8 cellular contexts compared by ENCODE assay signal in genomic region chr14:74018029-74018703, GRCh38. TPM values are rescaled to one million over a fixed set of nuclear protein-coding genes. Genes with fewer than 3 reads are reported as not detected.
DNase-seq lines count a peak whose midpoint lies in the region; ATAC-seq, FAIRE-seq and TF ChIP-seq lines count a peak whose summit lies in the region.

No MANE protein-coding gene starts in this region.

- no peaks in the 10 kb centered on the region for H3K79me1 ChIP-seq in H1 (ENCODE audit: low read depth, low read length)

- peak overlapping the region; percentile 95 for H3K4me3 ChIP-seq in H7 (ENCODE audit: insufficient read depth, low read depth, low read length)
- peak overlapping the region; percentile 93 for H3K4me3 ChIP-seq in SJCRH30
- H3K4me3 ChIP-seq in H1 (ENCODE audit: extremely low read depth in 1 of 4, insufficient read depth in 2 of 4, low read depth in 3 of 4, low read length in 4 of 4), result peak overlapping the region; percentile 83 to 94 (median 88)
- H3K4me3 ChIP-seq in mucosa of stomach (ENCODE audit: low read length), result peak overlapping the region; percentile 70
- peak overlapping the region; percentile 50 to 84 for H3K4me3 ChIP-seq in aorta (ENCODE audit: low read length in 2 of 2)

- TF ChIP-seq POLR2A in H1 (IDR thresholded peaks at IDR 0.05; ENCODE audit: control extremely low read depth in 1 of 2, low read depth in 2 of 2, low read length in 2 of 2), result no peak

- TF ChIP-seq CTCF in H1 (IDR thresholded peaks at IDR 0.05; ENCODE audit: control extremely low read depth in 1 of 3, insufficient read depth in 1 of 3, low read depth in 1 of 3, low read length in 3 of 3), result no peak

- WGBS in H1 (ENCODE audit: extremely low coverage in 1 of 2, insufficient coverage in 1 of 2, insufficient read length in 1 of 2, insufficient replicate concordance in 2 of 2, low coverage in 1 of 2, low lambda C conversion rate in 2 of 2, missing lambda C conversion rate in 1 of 2), 2 experiments, result 40% methylated on average over 18 of the region's 18 CpGs; no CpG with 5 or more reads in 1 of the 2 experiments
- 12 to 13% methylated on average over 18 of the region's 18 CpGs for WGBS in aorta, 2 donors

- no peaks in the 10 kb centered on the region for H3K9me3 ChIP-seq in SJCRH30 (replicated peaks)
- no peaks in the 10 kb centered on the region for H3K9me3 ChIP-seq in H1 (ENCODE audit: insufficient read depth in 2 of 2, low read depth in 1 of 2, low read length in 1 of 2)
- no peaks in the 10 kb centered on the region for H3K9me3 ChIP-seq in mucosa of stomach (ENCODE audit: control insufficient read depth, low read length)
- H3K9me3 ChIP-seq in aorta (ENCODE audit: control insufficient read depth, low read length), result no peaks in the 10 kb centered on the region

- DNase-seq in DMS79 (lab: John Stamatoyannopoulos, UW) (peak; percentile 32), H7 (no peak), SJCRH30 (no peak), H1 (ENCODE audit: low read depth in 1 of 2, low spot score in 2 of 2) (no peak), aorta (no peak), UCSD-AML1 (lab: John Stamatoyannopoulos, UW; ENCODE audit: unreplicated experiment) (no peak), SHP77 treated with DMSO at 0.1 percent for 48 hours (lab: John Stamatoyannopoulos, UW) (no peak)

- no peak overlapping the region for H3K56ac ChIP-seq in H1 (replicated peaks; ENCODE audit: insufficient read length, low read depth, low read length)

- POLR2A ChIA-PET in H1 (lab: Charles Lee; ENCODE audit: partially characterized antibody), result no interaction called here

- H4K8ac ChIP-seq in H1 (ENCODE audit: extremely low read depth, insufficient read depth, low read length), result no peak overlapping the region

- no peaks in the 10 kb centered on the region for H3K36me3 ChIP-seq in H7 (replicated peaks; ENCODE audit: control insufficient read depth, insufficient read depth, low read length)
- H3K36me3 ChIP-seq in SJCRH30, result no peaks in the 10 kb centered on the region
- peaks cover 0 to 3% (median 0%) of the 10 kb centered on the region in 4 experiments; a peak in 1 of 8 replicates for H3K36me3 ChIP-seq in H1 (ENCODE audit: control insufficient read depth in 2 of 4, insufficient read depth in 4 of 4, low read length in 3 of 4)
- no peaks in the 10 kb centered on the region for H3K36me3 ChIP-seq in mucosa of stomach (ENCODE audit: control insufficient read depth, insufficient read depth, low read length)
- no peaks in the 10 kb centered on the region for H3K36me3 ChIP-seq in aorta (ENCODE audit: control insufficient read depth in 1 of 2, insufficient read depth in 2 of 2, low read length in 1 of 2)

- no peak overlapping the region for H2BK5ac ChIP-seq in H1 (ENCODE audit: low read depth, low read length)

- peaks cover 8% of the 10 kb centered on the region; the same call in 1 of the 2 replicates for H3K23me2 ChIP-seq in H1 (ENCODE audit: low read depth, low read length)

- H3K4me1 ChIP-seq in SJCRH30 (no peaks in the 10 kb centered on the region), H1 (replicated peaks in 1 of 4; ENCODE audit: control insufficient read depth in 3 of 4, insufficient read depth in 4 of 4, low read length in 3 of 4) (peaks cover 0 to 2% (median 0%) of the 10 kb centered on the region in 4 experiments; a peak in 1 of 7 replicates), mucosa of stomach (ENCODE audit: control insufficient read depth, insufficient read depth, low read length) (peaks cover 13% of the 10 kb centered on the region), aorta (ENCODE audit: control insufficient read depth in 1 of 2, insufficient read depth in 2 of 2, low read length in 2 of 2) (no peaks in the 10 kb centered on the region)

- H3K4ac ChIP-seq in H1 (replicated peaks; ENCODE audit: insufficient read length, low read depth, low read length), result no peak overlapping the region

- peak overlapping the region; percentile 82 to 84 for H3K4me2 ChIP-seq in H1 (ENCODE audit: insufficient read depth in 1 of 2, low read depth in 2 of 2, low read length in 2 of 2)

- intact Hi-C loops in aorta (cut with DNase I), result no loop called here

- H3K9ac ChIP-seq in H1 (replicated peaks in 1 of 4; ENCODE audit: extremely low read depth in 1 of 4, low read depth in 3 of 4, low read length in 3 of 4), result peak overlapping the region in 3 of 4 experiments; percentile 19 to 60 (median 38); a peak in 4 of 7 replicates
- peak overlapping the region; percentile 95 for H3K9ac ChIP-seq in mucosa of stomach (ENCODE audit: low read length)

- H3K18ac ChIP-seq in H1 (ENCODE audit: extremely low read depth, low read length), result no peak overlapping the region; the same call in 1 of the 2 replicates

- TF ChIP-seq RAD21 in H1 (IDR thresholded peaks at IDR 0.05 in 1 of 2, conservative IDR thresholded peaks at IDR 0.05 in 1 of 2; ENCODE audit: low read depth in 2 of 2, low read length in 2 of 2), result no peak

- H3K27me3 ChIP-seq in H7 (ENCODE audit: control insufficient read depth, insufficient read depth, low read length) (no peaks in the 10 kb centered on the region), SJCRH30 (no peaks in the 10 kb centered on the region), H1 (replicated peaks in 1 of 4; ENCODE audit: control insufficient read depth in 3 of 4, extremely low read depth in 1 of 4, insufficient read depth in 3 of 4, low read length in 3 of 4) (no peaks in the 10 kb centered on the region), mucosa of stomach (ENCODE audit: control insufficient read depth, insufficient read depth, low read length) (no peaks in the 10 kb centered on the region), aorta (ENCODE audit: control insufficient read depth in 1 of 2, insufficient read depth in 2 of 2, low read length in 1 of 2) (no peaks in the 10 kb centered on the region)

- H4K20me1 ChIP-seq in H1 (replicated peaks in 1 of 2; ENCODE audit: control insufficient read depth in 1 of 2, insufficient read depth in 2 of 2, low read length in 2 of 2), result no peaks in the 10 kb centered on the region

- no peak for TF ChIP-seq EP300 in H1 (IDR thresholded peaks at IDR 0.05; ENCODE audit: borderline replicate concordance in 1 of 2, low read depth in 2 of 2, low read length in 2 of 2)

- no peak overlapping the region for H4K91ac ChIP-seq in H1 (replicated peaks; ENCODE audit: insufficient read length, low read length)

- no peak overlapping the region for H2AK5ac ChIP-seq in H1 (ENCODE audit: low read depth, low read length)

- H3K14ac ChIP-seq in H1 (ENCODE audit: insufficient read length), result no peak overlapping the region

- H2BK12ac ChIP-seq in H1 (ENCODE audit: low read depth, low read length), result no peak overlapping the region

- FAIRE-seq in H1 (lab: Jason Lieb, UNC), result no peak

- H2AFZ ChIP-seq in H1 (ENCODE audit: low read length), result peak overlapping the region; percentile 68; the same call in 1 of the 2 replicates

- no peak overlapping the region for H4K5ac ChIP-seq in H1 (ENCODE audit: insufficient read length, low read depth, low read length)

- peak; percentile 10 for ATAC-seq in aorta (ENCODE audit: low FRiP score)

- H3K79me2 ChIP-seq in H1 (ENCODE audit: control insufficient read depth in 1 of 2, insufficient read depth in 2 of 2, low read length in 2 of 2), result no peaks in the 10 kb centered on the region

- H2BK15ac ChIP-seq in H1 (ENCODE audit: low read length), result no peak overlapping the region

- no peak overlapping the region for H2BK120ac ChIP-seq in H1 (replicated peaks; ENCODE audit: low read depth, low read length)

- H2BK20ac ChIP-seq in H1 (ENCODE audit: low read length), result no peak overlapping the region

- H3K23ac ChIP-seq in H1 (ENCODE audit: insufficient read length), result no peak overlapping the region

- H3K27ac ChIP-seq in SJCRH30, result peak overlapping the region; percentile 76
- no peak overlapping the region for H3K27ac ChIP-seq in H1 (ENCODE audit: low read depth, low read length)
- H3K27ac ChIP-seq in aorta (ENCODE audit: low read depth in 1 of 2, low read length in 2 of 2), result peak overlapping the region; percentile 45 to 95

- CTCF ChIA-PET in H1 (lab: Charles Lee; ENCODE audit: partially characterized antibody), result interaction anchor here (0.9 kb wide), 2 partner anchors 11 to 21 kb away, joined by 3 read pairs; no protein-coding TSS in a partner anchor

TF ChIP-seq in H1, 55 proteins besides CTCF, POLR2A, EP300 and RAD21 (continues in another document):
- no peak for TF ChIP-seq POU5F1 (IDR thresholded peaks at IDR 0.05; ENCODE audit: low read depth, low read length)
- TF ChIP-seq RNF2 (IDR thresholded peaks at IDR 0.05; ENCODE audit: borderline replicate concordance, low read depth, low read length, missing control alignments, poor library complexity, severe bottlenecking), result no peak
- TF ChIP-seq TCF12 (IDR thresholded peaks at IDR 0.05; ENCODE audit: low read depth, low read length), result no peak
- TF ChIP-seq MAX (IDR thresholded peaks at IDR 0.05), result no peak

RNA-seq across cellular contexts. Expression of gene ENTPD5, which starts 0.9 kb away (rescaled TPM):
- total RNA-seq in H7 (2014; rRNA removed; shearing (Covaris generic)), result 4.5 and 6.8 TPM in 2 replicates
- total RNA-seq in SJCRH30 (2014; rRNA removed; shearing (Covaris generic)), result 7.3 and 8.4 TPM in 2 replicates
- 4.8 and 6.5 TPM in 2 replicates for total RNA-seq in H1 (2021; fragmentation: NEBNext Ultra II Directional; extraction: Animal tissue kit (Norgen Biotek cat#: 25700))
- 3.5 and 5.0 TPM in 2 replicates for polyA plus RNA-seq in H1 (2011; rRNA removed)
- 4.8 TPM for polyA plus RNA-seq in H1 (2011; cell fraction: cytosol; rRNA removed)
- polyA plus RNA-seq in H1 (2011; cell fraction: nucleus; rRNA removed), result 7.6 TPM
- polyA plus RNA-seq in H1 (2012, experiment 1 of 2), result 3.5 to 5.2 TPM (median 4.1 TPM) in 4 replicates
- 0.79 TPM for polyA plus RNA-seq in H1 (2012, experiment 2 of 2)
- 6.1 TPM for polyA plus RNA-seq in H1 (2013, experiment 1 of 2)
- 5.2 TPM for polyA plus RNA-seq in H1 (2013, experiment 2 of 2)
- polyA minus RNA-seq in H1 (2011; rRNA and poly(A)+ RNA removed), result 5.0 and 7.4 TPM in 2 replicates
- 2.1 TPM for polyA minus RNA-seq in H1 (2011; cell fraction: cytosol; rRNA and poly(A)+ RNA removed)
- polyA minus RNA-seq in H1 (2011; cell fraction: nucleus; rRNA and poly(A)+ RNA removed), result 6.6 TPM
- total RNA-seq in aorta, result 10 to 100 TPM in 1 of 2 donors, 1 to 10 TPM in 1; 9.9 to 12.1 TPM
- 1 to 10 TPM; 3.9 to 5.3 TPM for polyA plus RNA-seq in aorta

RNA-seq across cellular contexts. Expression of gene BBOF1, which starts 1.0 kb away (rescaled TPM):
- total RNA-seq in H7 (2014; rRNA removed; shearing (Covaris generic)), result 0.31 and 0.44 TPM in 2 replicates
- 0.66 and 0.95 TPM in 2 replicates for total RNA-seq in SJCRH30 (2014; rRNA removed; shearing (Covaris generic))
- total RNA-seq in H1 (2021; fragmentation: NEBNext Ultra II Directional; extraction: Animal tissue kit (Norgen Biotek cat#: 25700)), result 0.42 and 0.60 TPM in 2 replicates
- polyA plus RNA-seq in H1 (2011; rRNA removed), result 0.13 and 0.26 TPM in 2 replicates
- polyA plus RNA-seq in H1 (2011; cell fraction: cytosol; rRNA removed), result 0.26 TPM
- 0.13 TPM for polyA plus RNA-seq in H1 (2011; cell fraction: nucleus; rRNA removed)
- 0.41 to 0.69 TPM (median 0.55 TPM) in 4 replicates for polyA plus RNA-seq in H1 (2012, experiment 1 of 2)
- polyA plus RNA-seq in H1 (2012, experiment 2 of 2), result 0.18 TPM
- 0.87 TPM for polyA plus RNA-seq in H1 (2013, experiment 1 of 2)
- polyA plus RNA-seq in H1 (2013, experiment 2 of 2), result 0.53 TPM
- 0.13 and 0.41 TPM in 2 replicates for polyA minus RNA-seq in H1 (2011; rRNA and poly(A)+ RNA removed)
- not detected for polyA minus RNA-seq in H1 (2011; cell fraction: cytosol; rRNA and poly(A)+ RNA removed)
- polyA minus RNA-seq in H1 (2011; cell fraction: nucleus; rRNA and poly(A)+ RNA removed), result 1.1 TPM
- 1 to 10 TPM; 4.6 to 6.3 TPM for total RNA-seq in aorta
- polyA plus RNA-seq in aorta, result 1 to 10 TPM; 2.0 to 6.3 TPM
